1 cellular context compared by ENCODE assay signal in the genomic region with DNA sequence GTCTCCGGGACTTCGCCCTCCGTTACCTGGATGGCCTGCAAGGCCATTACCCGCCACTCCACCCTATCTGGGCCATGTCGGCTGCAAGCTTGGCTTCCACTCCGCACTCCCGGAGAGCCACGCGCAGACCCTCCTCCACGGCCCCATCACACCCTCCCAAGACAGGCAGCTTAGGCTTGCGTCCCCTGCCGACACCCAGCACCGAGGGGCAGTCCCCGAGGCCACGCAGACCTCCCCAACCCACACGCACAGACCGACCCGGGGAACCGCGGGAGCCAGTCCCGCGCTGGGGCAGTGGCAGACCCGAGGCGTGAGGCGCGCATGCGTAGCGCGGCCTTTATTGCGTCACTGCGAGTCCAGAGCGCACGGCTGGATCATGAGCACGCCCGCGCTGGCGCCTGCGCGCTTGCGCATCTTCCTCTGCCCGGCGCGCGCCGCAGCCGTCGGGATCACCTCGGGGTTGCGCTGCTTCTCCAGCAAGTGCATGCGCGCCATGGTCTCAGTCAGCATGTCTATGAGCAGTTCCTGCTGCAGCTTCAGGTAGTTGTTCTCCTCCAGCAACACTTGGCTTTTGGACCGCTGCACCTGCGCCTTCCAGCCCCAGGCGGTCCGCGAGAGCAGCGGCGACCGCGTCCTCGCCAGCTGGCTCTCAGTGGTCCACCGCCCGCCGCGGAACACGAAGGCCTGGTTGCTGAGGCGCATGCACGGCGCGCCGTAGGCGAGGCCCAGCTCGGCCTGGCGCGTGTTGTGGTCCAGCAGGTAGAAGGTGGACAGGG.
TF ChIP-seq lines count a peak whose summit lies in the region.

No MANE protein-coding gene starts in this region.

TF ChIP-seq in HEK293, 187 proteins besides CTCF, POLR2A, EP300 and RAD21 (continued from another document and continues in another):
- TF ChIP-seq ZNF521 (tag by site-specific recombination; IDR thresholded peaks at IDR 0.05) (no peak), ZNF324 (tag by site-specific recombination; IDR thresholded peaks at IDR 0.05) (peak; percentile 79; the same call in 1 of the 2 replicates), ZNF501 (tag by site-specific recombination; IDR thresholded peaks at IDR 0.05) (peak; percentile 98), SP3 (tag by site-specific recombination; IDR thresholded peaks at IDR 0.05) (0 out of 2 replicates have a peak, but pooled peaks have one; percentile 35), ZNF416 (tag by site-specific recombination; IDR thresholded peaks at IDR 0.05) (no peak), ZNF660 (tag by site-specific recombination; IDR thresholded peaks at IDR 0.05) (no peak), ZNF239 (tag by site-specific recombination; IDR thresholded peaks at IDR 0.05) (0 out of 2 replicates have a peak, but pooled peaks have one; percentile 61), ZNF776 (tag by site-specific recombination; IDR thresholded peaks at IDR 0.05; ENCODE audit: borderline replicate concordance) (no peak), ZNF146 (tag by site-specific recombination; IDR thresholded peaks at IDR 0.05) (0 out of 2 replicates have a peak, but pooled peaks have one; percentile 7), ZNF843 (tag by site-specific recombination; IDR thresholded peaks at IDR 0.05) (peak; percentile 58; the same call in 1 of the 2 replicates), ZNF354C (tag by site-specific recombination; IDR thresholded peaks at IDR 0.05; ENCODE audit: borderline replicate concordance, low read depth) (no peak), SP2 (tag by site-specific recombination; IDR thresholded peaks at IDR 0.05) (peak; percentile 58), EGR2 (tag by site-specific recombination; IDR thresholded peaks at IDR 0.05; ENCODE audit: low read depth) (peak; percentile 53; the same call in 1 of the 2 replicates), ZXDB (tag by site-specific recombination; IDR thresholded peaks at IDR 0.05) (peak; percentile 87), ZNF394 (tag by site-specific recombination; IDR thresholded peaks at IDR 0.05; ENCODE audit: borderline replicate concordance) (peak; percentile 85), OVOL3 (tag by site-specific recombination; IDR thresholded peaks at IDR 0.05) (peak; percentile 12; the same call in 1 of the 2 replicates), ZNF624 (tag by site-specific recombination; IDR thresholded peaks at IDR 0.05) (no peak), ZNF23 (tag by site-specific recombination; IDR thresholded peaks at IDR 0.05; ENCODE audit: borderline replicate concordance) (no peak), ZNF555 (tag by site-specific recombination; conservative IDR thresholded peaks at IDR 0.05) (no peak), KLF1 (tag by site-specific recombination; IDR thresholded peaks at IDR 0.05) (peak; percentile 59; the same call in 1 of the 2 replicates), ZNF837 (tag by site-specific recombination; IDR thresholded peaks at IDR 0.05) (no peak; the same call in 1 of the 2 replicates), ZBTB17 (tag by site-specific recombination; IDR thresholded peaks at IDR 0.05) (peak; percentile 97), ZFP41 (tag by site-specific recombination; IDR thresholded peaks at IDR 0.05; ENCODE audit: borderline replicate concordance) (no peak), GLIS1 (tag by site-specific recombination; IDR thresholded peaks at IDR 0.05) (peak; percentile 82), ZFHX2 (tag by site-specific recombination; conservative IDR thresholded peaks at IDR 0.05) (peak; percentile 64), SETDB1 (IDR thresholded peaks at IDR 0.05; ENCODE audit: insufficient read length, low read length) (no peak), ZNF623 (tag by site-specific recombination; IDR thresholded peaks at IDR 0.05) (no peak), ZFP37 (tag by site-specific recombination; IDR thresholded peaks at IDR 0.05) (peak; percentile 97), ZNF600 (tag by site-specific recombination; IDR thresholded peaks at IDR 0.05) (peak; percentile 100), ZBTB8A (tag by site-specific recombination; IDR thresholded peaks at IDR 0.05) (peak; percentile 30; the same call in 1 of the 2 replicates), GLIS2 (tag by site-specific recombination; IDR thresholded peaks at IDR 0.05) (peak; percentile 96), ZNF549 (tag by site-specific recombination; IDR thresholded peaks at IDR 0.05) (no peak), ZNF155 (tag by site-specific recombination; IDR thresholded peaks at IDR 0.05) (no peak), ZSCAN30 (tag by site-specific recombination; IDR thresholded peaks at IDR 0.05) (peak; percentile 26; the same call in 1 of the 2 replicates), ZIC2 (tag by site-specific recombination; IDR thresholded peaks at IDR 0.05) (peak; percentile 27; the same call in 1 of the 2 replicates), TRIM28 (IDR thresholded peaks at IDR 0.05; ENCODE audit: borderline replicate concordance, low read length) (peak; percentile 6; the same call in 1 of the 2 replicates), ZNF561 (tag by site-specific recombination; IDR thresholded peaks at IDR 0.05; ENCODE audit: borderline replicate concordance) (0 out of 2 replicates have a peak, but pooled peaks have one; percentile 65)
- TF ChIP-seq, protein P1, sequence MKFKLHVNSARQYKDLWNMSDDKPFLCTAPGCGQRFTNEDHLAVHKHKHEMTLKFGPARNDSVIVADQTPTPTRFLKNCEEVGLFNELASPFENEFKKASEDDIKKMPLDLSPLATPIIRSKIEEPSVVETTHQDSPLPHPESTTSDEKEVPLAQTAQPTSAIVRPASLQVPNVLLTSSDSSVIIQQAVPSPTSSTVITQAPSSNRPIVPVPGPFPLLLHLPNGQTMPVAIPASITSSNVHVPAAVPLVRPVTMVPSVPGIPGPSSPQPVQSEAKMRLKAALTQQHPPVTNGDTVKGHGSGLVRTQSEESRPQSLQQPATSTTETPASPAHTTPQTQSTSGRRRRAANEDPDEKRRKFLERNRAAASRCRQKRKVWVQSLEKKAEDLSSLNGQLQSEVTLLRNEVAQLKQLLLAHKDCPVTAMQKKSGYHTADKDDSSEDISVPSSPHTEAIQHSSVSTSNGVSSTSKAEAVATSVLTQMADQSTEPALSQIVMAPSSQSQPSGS (tag by site-specific recombination; IDR thresholded peaks at IDR 0.05; ENCODE audit: low read depth), result peak; percentile 76; the same call in 1 of the 2 replicates
- TF ChIP-seq, protein P2, sequence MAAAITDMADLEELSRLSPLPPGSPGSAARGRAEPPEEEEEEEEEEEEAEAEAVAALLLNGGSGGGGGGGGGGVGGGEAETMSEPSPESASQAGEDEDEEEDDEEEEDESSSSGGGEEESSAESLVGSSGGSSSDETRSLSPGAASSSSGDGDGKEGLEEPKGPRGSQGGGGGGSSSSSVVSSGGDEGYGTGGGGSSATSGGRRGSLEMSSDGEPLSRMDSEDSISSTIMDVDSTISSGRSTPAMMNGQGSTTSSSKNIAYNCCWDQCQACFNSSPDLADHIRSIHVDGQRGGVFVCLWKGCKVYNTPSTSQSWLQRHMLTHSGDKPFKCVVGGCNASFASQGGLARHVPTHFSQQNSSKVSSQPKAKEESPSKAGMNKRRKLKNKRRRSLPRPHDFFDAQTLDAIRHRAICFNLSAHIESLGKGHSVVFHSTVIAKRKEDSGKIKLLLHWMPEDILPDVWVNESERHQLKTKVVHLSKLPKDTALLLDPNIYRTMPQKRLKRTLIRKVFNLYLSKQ (tag by site-specific recombination; IDR thresholded peaks at IDR 0.05; ENCODE audit: borderline replicate concordance), result 0 out of 2 replicates have a peak, but pooled peaks have one; percentile 6
- TF ChIP-seq, protein P3, sequence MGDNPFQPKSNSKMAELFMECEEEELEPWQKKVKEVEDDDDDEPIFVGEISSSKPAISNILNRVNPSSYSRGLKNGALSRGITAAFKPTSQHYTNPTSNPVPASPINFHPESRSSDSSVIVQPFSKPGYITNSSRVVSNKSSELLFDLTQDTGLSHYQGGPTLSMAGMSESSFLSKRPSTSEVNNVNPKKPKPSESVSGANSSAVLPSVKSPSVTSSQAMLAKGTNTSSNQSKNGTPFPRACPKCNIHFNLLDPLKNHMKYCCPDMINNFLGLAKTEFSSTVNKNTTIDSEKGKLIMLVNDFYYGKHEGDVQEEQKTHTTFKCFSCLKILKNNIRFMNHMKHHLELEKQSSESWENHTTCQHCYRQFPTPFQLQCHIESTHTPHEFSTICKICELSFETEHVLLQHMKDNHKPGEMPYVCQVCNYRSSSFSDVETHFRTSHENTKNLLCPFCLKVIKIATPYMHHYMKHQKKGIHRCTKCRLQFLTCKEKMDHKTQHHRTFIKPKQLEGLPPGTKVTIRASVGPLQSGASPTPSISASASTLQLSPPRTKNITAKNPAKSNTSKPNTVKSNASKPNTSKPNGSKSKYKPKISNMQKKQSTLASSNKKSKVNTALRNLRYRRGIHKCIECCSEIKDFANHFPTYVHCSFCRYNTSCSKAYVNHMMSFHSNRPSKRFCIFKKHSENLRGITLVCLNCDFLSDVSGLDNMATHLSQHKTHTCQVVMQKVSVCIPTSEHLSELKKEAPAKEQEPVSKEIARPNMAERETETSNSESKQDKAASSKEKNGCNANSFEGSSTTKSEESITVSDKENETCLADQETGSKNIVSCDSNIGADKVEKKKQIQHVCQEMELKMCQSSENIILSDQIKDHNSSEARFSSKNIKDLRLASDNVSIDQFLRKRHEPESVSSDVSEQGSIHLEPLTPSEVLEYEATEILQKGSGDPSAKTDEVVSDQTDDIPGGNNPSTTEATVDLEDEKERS (tag by site-specific recombination; IDR thresholded peaks at IDR 0.05), result no peak
- TF ChIP-seq, protein P4, sequence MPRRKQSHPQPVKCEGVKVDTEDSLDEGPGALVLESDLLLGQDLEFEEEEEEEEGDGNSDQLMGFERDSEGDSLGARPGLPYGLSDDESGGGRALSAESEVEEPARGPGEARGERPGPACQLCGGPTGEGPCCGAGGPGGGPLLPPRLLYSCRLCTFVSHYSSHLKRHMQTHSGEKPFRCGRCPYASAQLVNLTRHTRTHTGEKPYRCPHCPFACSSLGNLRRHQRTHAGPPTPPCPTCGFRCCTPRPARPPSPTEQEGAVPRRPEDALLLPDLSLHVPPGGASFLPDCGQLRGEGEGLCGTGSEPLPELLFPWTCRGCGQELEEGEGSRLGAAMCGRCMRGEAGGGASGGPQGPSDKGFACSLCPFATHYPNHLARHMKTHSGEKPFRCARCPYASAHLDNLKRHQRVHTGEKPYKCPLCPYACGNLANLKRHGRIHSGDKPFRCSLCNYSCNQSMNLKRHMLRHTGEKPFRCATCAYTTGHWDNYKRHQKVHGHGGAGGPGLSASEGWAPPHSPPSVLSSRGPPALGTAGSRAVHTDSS (tag by site-specific recombination; IDR thresholded peaks at IDR 0.05), result no peak
- TF ChIP-seq, protein P5, sequence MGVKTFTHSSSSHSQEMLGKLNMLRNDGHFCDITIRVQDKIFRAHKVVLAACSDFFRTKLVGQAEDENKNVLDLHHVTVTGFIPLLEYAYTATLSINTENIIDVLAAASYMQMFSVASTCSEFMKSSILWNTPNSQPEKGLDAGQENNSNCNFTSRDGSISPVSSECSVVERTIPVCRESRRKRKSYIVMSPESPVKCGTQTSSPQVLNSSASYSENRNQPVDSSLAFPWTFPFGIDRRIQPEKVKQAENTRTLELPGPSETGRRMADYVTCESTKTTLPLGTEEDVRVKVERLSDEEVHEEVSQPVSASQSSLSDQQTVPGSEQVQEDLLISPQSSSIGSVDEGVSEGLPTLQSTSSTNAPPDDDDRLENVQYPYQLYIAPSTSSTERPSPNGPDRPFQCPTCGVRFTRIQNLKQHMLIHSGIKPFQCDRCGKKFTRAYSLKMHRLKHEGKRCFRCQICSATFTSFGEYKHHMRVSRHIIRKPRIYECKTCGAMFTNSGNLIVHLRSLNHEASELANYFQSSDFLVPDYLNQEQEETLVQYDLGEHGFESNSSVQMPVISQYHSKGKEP (tag by site-specific recombination; IDR thresholded peaks at IDR 0.05), result peak; percentile 61; the same call in 1 of the 2 replicates
- TF ChIP-seq, protein P6, sequence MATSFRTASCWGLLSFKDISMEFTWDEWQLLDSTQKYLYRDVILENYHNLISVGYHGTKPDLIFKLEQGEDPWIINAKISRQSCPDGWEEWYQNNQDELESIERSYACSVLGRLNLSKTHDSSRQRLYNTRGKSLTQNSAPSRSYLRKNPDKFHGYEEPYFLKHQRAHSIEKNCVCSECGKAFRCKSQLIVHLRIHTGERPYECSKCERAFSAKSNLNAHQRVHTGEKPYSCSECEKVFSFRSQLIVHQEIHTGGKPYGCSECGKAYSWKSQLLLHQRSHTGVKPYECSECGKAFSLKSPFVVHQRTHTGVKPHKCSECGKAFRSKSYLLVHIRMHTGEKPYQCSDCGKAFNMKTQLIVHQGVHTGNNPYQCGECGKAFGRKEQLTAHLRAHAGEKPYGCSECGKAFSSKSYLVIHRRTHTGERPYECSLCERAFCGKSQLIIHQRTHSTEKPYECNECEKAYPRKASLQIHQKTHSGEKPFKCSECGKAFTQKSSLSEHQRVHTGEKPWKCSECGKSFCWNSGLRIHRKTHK (tag by site-specific recombination; IDR thresholded peaks at IDR 0.05), result no peak
- TF ChIP-seq, protein P7, sequence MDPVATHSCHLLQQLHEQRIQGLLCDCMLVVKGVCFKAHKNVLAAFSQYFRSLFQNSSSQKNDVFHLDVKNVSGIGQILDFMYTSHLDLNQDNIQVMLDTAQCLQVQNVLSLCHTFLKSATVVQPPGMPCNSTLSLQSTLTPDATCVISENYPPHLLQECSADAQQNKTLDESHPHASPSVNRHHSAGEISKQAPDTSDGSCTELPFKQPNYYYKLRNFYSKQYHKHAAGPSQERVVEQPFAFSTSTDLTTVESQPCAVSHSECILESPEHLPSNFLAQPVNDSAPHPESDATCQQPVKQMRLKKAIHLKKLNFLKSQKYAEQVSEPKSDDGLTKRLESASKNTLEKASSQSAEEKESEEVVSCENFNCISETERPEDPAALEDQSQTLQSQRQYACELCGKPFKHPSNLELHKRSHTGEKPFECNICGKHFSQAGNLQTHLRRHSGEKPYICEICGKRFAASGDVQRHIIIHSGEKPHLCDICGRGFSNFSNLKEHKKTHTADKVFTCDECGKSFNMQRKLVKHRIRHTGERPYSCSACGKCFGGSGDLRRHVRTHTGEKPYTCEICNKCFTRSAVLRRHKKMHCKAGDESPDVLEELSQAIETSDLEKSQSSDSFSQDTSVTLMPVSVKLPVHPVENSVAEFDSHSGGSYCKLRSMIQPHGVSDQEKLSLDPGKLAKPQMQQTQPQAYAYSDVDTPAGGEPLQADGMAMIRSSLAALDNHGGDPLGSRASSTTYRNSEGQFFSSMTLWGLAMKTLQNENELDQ (tag by site-specific recombination; IDR thresholded peaks at IDR 0.05; ENCODE audit: low read depth), result no peak
- TF ChIP-seq, protein P8, sequence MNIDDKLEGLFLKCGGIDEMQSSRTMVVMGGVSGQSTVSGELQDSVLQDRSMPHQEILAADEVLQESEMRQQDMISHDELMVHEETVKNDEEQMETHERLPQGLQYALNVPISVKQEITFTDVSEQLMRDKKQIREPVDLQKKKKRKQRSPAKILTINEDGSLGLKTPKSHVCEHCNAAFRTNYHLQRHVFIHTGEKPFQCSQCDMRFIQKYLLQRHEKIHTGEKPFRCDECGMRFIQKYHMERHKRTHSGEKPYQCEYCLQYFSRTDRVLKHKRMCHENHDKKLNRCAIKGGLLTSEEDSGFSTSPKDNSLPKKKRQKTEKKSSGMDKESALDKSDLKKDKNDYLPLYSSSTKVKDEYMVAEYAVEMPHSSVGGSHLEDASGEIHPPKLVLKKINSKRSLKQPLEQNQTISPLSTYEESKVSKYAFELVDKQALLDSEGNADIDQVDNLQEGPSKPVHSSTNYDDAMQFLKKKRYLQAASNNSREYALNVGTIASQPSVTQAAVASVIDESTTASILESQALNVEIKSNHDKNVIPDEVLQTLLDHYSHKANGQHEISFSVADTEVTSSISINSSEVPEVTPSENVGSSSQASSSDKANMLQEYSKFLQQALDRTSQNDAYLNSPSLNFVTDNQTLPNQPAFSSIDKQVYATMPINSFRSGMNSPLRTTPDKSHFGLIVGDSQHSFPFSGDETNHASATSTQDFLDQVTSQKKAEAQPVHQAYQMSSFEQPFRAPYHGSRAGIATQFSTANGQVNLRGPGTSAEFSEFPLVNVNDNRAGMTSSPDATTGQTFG (tag by site-specific recombination; IDR thresholded peaks at IDR 0.05; ENCODE audit: borderline replicate concordance), result no peak
